In genomic region chr11:75262961-75263852, GRCh38 we compare ENCODE assay signal across 1 cellular context.
TF ChIP-seq lines count a peak whose summit lies in the region.

No MANE protein-coding gene starts in this region.

TF ChIP-seq in HepG2, 621 proteins besides CTCF, POLR2A, EP300 and RAD21 (continues in another document):
- TF ChIP-seq ZNF687 (CRISPR knock-in tag; IDR thresholded peaks at IDR 0.05) (peak; percentile 31; the same call in 1 of the 2 replicates), AGO2 (optimal IDR thresholded peaks at IDR 0.05; ENCODE audit: low read depth, low read length) (peak; percentile 97), ZBTB38 (CRISPR knock-in tag; IDR thresholded peaks at IDR 0.05) (0 out of 2 replicates have a peak, but pooled peaks have one; percentile 31), MEF2D (CRISPR knock-in tag; IDR thresholded peaks at IDR 0.05) (no peak; the same call in 1 of the 2 replicates), ZBTB10 (CRISPR knock-in tag; IDR thresholded peaks at IDR 0.05; ENCODE audit: borderline replicate concordance) (no peak), ZNF609 (CRISPR knock-in tag; IDR thresholded peaks at IDR 0.05; ENCODE audit: borderline replicate concordance) (no peak), ZNF576 (CRISPR knock-in tag; IDR thresholded peaks at IDR 0.05) (no peak), ONECUT2 (CRISPR knock-in tag; IDR thresholded peaks at IDR 0.05) (no peak), ZNF775 (CRISPR knock-in tag; IDR thresholded peaks at IDR 0.05; ENCODE audit: borderline replicate concordance) (no peak), ZNF768 (CRISPR knock-in tag; IDR thresholded peaks at IDR 0.05) (no peak), AGO1 (IDR thresholded peaks at IDR 0.05; ENCODE audit: low read depth, low read length, poor library complexity, severe bottlenecking) (peak; percentile 93), POLR2AphosphoS5 (IDR thresholded peaks at IDR 0.05; ENCODE audit: low read depth, low read length) (0 out of 2 replicates have a peak, but pooled peaks have one; percentile 16), ZSCAN9 (CRISPR knock-in tag; IDR thresholded peaks at IDR 0.05; ENCODE audit: borderline replicate concordance) (no peak), ARID2 (CRISPR knock-in tag; IDR thresholded peaks at IDR 0.05; ENCODE audit: borderline replicate concordance) (no peak), SAFB2 (CRISPR knock-in tag; IDR thresholded peaks at IDR 0.05; ENCODE audit: borderline replicate concordance, low read depth) (peak; percentile 41; the same call in 1 of the 2 replicates), ZBTB25 (CRISPR knock-in tag; IDR thresholded peaks at IDR 0.05) (no peak), RBM22 (optimal IDR thresholded peaks at IDR 0.05; ENCODE audit: low read length) (peak; percentile 61), ZNF713 (CRISPR knock-in tag; IDR thresholded peaks at IDR 0.05) (no peak), MBD4 (IDR thresholded peaks at IDR 0.05; ENCODE audit: borderline replicate concordance, low read length) (0 out of 2 replicates have a peak, but pooled peaks have one; percentile 20), RERE (CRISPR knock-in tag; IDR thresholded peaks at IDR 0.05; ENCODE audit: low read depth) (no peak), POLR2G (IDR thresholded peaks at IDR 0.05; ENCODE audit: low read depth, low read length) (peak; percentile 60; the same call in 1 of the 2 replicates), ZNF75D (CRISPR knock-in tag; IDR thresholded peaks at IDR 0.05; ENCODE audit: borderline replicate concordance) (no peak), ZBTB49 (CRISPR knock-in tag; IDR thresholded peaks at IDR 0.05; ENCODE audit: borderline replicate concordance) (no peak), CREB3 (CRISPR knock-in tag; IDR thresholded peaks at IDR 0.05) (no peak), EEA1 (CRISPR knock-in tag; IDR thresholded peaks at IDR 0.05; ENCODE audit: borderline replicate concordance) (0 out of 2 replicates have a peak, but pooled peaks have one; percentile 63), U2AF2 (IDR thresholded peaks at IDR 0.05; ENCODE audit: low read depth, low read length) (no peak), MAFK (conservative IDR thresholded peaks at IDR 0.05 in 1 of 2, IDR thresholded peaks at IDR 0.05 in 1 of 2; ENCODE audit: low read length in 2 of 2) (peak in 1 of 2 experiments; percentile 10; a peak in 1 of 4 replicates), KDM5A (IDR thresholded peaks at IDR 0.05; ENCODE audit: borderline replicate concordance, low read length) (no peak), ZC3H13 (CRISPR knock-in tag; IDR thresholded peaks at IDR 0.05) (peak; percentile 60), AKAP8 (CRISPR knock-in tag; IDR thresholded peaks at IDR 0.05) (peak; percentile 69; the same call in 1 of the 2 replicates), MAFF (IDR thresholded peaks at IDR 0.05; ENCODE audit: low read depth, low read length) (0 out of 2 replicates have a peak, but pooled peaks have one; percentile 32), RFX3 (CRISPR knock-in tag; IDR thresholded peaks at IDR 0.05) (no peak), KDM2A (CRISPR knock-in tag; IDR thresholded peaks at IDR 0.05; ENCODE audit: borderline replicate concordance, low read depth) (peak; percentile 66; the same call in 1 of the 2 replicates)
